Comparison of ENCODE assay signal across 20 cellular contexts in genomic region chr4:37805091-37805490, GRCh38.
A peak's percentile ranks its signal among the peaks of the same experiment; 100 is the strongest.
DNase-seq lines count a peak whose midpoint lies in the region; ATAC-seq lines count a peak whose summit lies in the region.
"Had no signal": no experiment of that assay in that cellular context is flagged by ENCODE, and none has a peak within 500 bp of the region (broad histone marks: within the 10 kb centered on the region; RNA-seq: fewer than 3 reads in every experiment).

No MANE protein-coding gene starts in this region.

- H3K27me3 ChIP-seq in muscle layer of colon (ENCODE audit: control insufficient read depth in 1 of 2, insufficient read depth in 2 of 2, low read length in 2 of 2), result no peaks in the 10 kb centered on the region

- H3K9me3 ChIP-seq in muscle layer of colon (ENCODE audit: low read length), result no peaks in the 10 kb centered on the region

- H3K4me3 ChIP-seq in muscle layer of colon (ENCODE audit: low read depth in 1 of 2, low read length in 2 of 2), result no peak overlapping the region
- H3K4me3 ChIP-seq: SK-N-MC had no signal

- DNase-seq in NCI-H510A treated with DMSO at 0.1 percent for 48 hours (lab: John Stamatoyannopoulos, UW) (peak; percentile 7), NCI-H510A (lab: John Stamatoyannopoulos, UW) (no peak), NCI-H2107 (lab: John Stamatoyannopoulos, UW) (no peak), NCI-H1092 (lab: John Stamatoyannopoulos, UW) (no peak), NCI-H446 treated with DMSO at 0.1 percent for 48 hours (lab: John Stamatoyannopoulos, UW) (no peak)
- DNase-seq: C1 segment of cervical spinal cord, GDM1, H9, KBM-7, MV-4-11, NCI-H146, NCI-H446, NCI-H774, Right ventricle myocardium superior, T-helper 1 cell had no signal

- no peak overlapping the region for H3K9ac ChIP-seq in muscle layer of colon (ENCODE audit: low read length)

- ATAC-seq in HG03565 (IDR thresholded peaks at IDR 0.05; ENCODE audit: unreplicated experiment), result peak; percentile 42
- no peak for ATAC-seq in GM21515 (IDR thresholded peaks at IDR 0.05; ENCODE audit: unreplicated experiment)
- ATAC-seq: Panc1 had no signal

- no peaks in the 10 kb centered on the region for H3K36me3 ChIP-seq in muscle layer of colon (ENCODE audit: insufficient read depth, low read length)

- H3K27ac ChIP-seq in muscle layer of colon (ENCODE audit: low read depth, low read length), result peak overlapping the region; percentile 23
- H3K27ac ChIP-seq: SK-N-MC had no signal

- peaks cover 21% of the 10 kb centered on the region for H3K4me1 ChIP-seq in muscle layer of colon (ENCODE audit: insufficient read depth, low read length)
